ENCODE assay signal across 20 cellular contexts in genomic region chr7:98459529-98459928, GRCh38.
"Had no signal": no experiment of that assay in that cellular context is flagged by ENCODE, and none has a peak within 500 bp of the region (broad histone marks: within the 10 kb centered on the region; RNA-seq: fewer than 3 reads in every experiment).

No MANE protein-coding gene starts in this region.

- H3K27ac Mint-ChIP-seq: activated naive CD4-positive, alpha-beta T cell treated with anti-CD3 and anti-CD28 coated beads, Interleukin-2, amount 10 ng/mL, durations not matched to agents 7 days and 5 days; activated naive CD8-positive, alpha-beta T cell treated with anti-CD3 and anti-CD28 coated beads, Interleukin-2, amount 50 U/mL, for 24 hours; memory B cell had no signal

- H3K4me3 ChIP-seq: ascending aorta, colonic mucosa, prostate gland, right atrium auricular region, thyroid gland had no signal

- H3K9me3 Mint-ChIP-seq: activated naive CD4-positive, alpha-beta T cell treated with anti-CD3 and anti-CD28 coated beads, Interleukin-2, amount 10 ng/mL, durations not matched to agents 7 days and 5 days; activated naive CD8-positive, alpha-beta T cell treated with anti-CD3 and anti-CD28 coated beads, Interleukin-2, amount 50 U/mL, for 24 hours; central memory CD8-positive, alpha-beta T cell; neural crest cell had no signal

- H3K27me3 Mint-ChIP-seq: activated naive CD4-positive, alpha-beta T cell treated with anti-CD3 and anti-CD28 coated beads, Interleukin-2, amount 10 ng/mL, durations not matched to agents 7 days and 5 days; central memory CD8-positive, alpha-beta T cell; memory B cell had no signal

- H3K36me3 Mint-ChIP-seq: activated naive CD4-positive, alpha-beta T cell treated with anti-CD3 and anti-CD28 coated beads, Interleukin-2, amount 10 ng/mL, durations not matched to agents 7 days and 5 days; memory B cell had no signal

- H3K27me3 ChIP-seq: ascending aorta, colonic mucosa, right atrium auricular region, thyroid gland had no signal

- H3K4me3 Mint-ChIP-seq: activated naive CD4-positive, alpha-beta T cell treated with anti-CD3 and anti-CD28 coated beads, Interleukin-2, amount 10 ng/mL, durations not matched to agents 7 days and 5 days; activated naive CD8-positive, alpha-beta T cell treated with anti-CD3 and anti-CD28 coated beads, Interleukin-2, amount 50 U/mL, for 24 hours; central memory CD8-positive, alpha-beta T cell; memory B cell; neural crest cell had no signal

- H3K9me3 ChIP-seq: ascending aorta, colonic mucosa, prostate gland, right atrium auricular region, thyroid gland had no signal

- H3K4me1 Mint-ChIP-seq: activated naive CD4-positive, alpha-beta T cell treated with anti-CD3 and anti-CD28 coated beads, Interleukin-2, amount 10 ng/mL, durations not matched to agents 7 days and 5 days; activated naive CD8-positive, alpha-beta T cell treated with anti-CD3 and anti-CD28 coated beads, Interleukin-2, amount 50 U/mL, for 24 hours; central memory CD8-positive, alpha-beta T cell; memory B cell; neural crest cell had no signal

- H3K27ac ChIP-seq: ascending aorta, colonic mucosa, prostate gland, right atrium auricular region, thyroid gland had no signal

- DNase-seq: activated CD4-positive, alpha-beta T cell treated with anti-CD3 and anti-CD28 coated beads, Interleukin-2, amount 50 U/mL, for 1 hour; activated CD8-positive, alpha-beta memory T cell treated with anti-CD3 and anti-CD28 coated beads, Interleukin-2, amount 50 U/mL, for 4 hours; activated effector memory CD4-positive, alpha-beta T cell treated with Interleukin-2 at 50 U/mL for 16 hours; activated naive CD4-positive, alpha-beta T cell treated with anti-CD3 and anti-CD28 coated beads, Interleukin-2, amount 10 ng/mL, durations not matched to agents 7 days and 5 days; activated naive CD8-positive, alpha-beta T cell treated with anti-CD3 and anti-CD28 coated beads, Interleukin-2, amount 50 U/mL, for 24 hours; activated T-cell treated with anti-CD3 and anti-CD28 coated beads, Interleukin-2, amount 50 U/mL, for 48 hours; colonic mucosa; erythroblast; foreskin melanocyte; glutamatergic neuron; hypothalamus; stimulated activated CD4-positive, alpha-beta T cell treated with anti-CD3 and anti-CD28 coated beads, Interleukin-2, amount 100 ng/mL, for 24 hours; stimulated activated naive CD4-positive, alpha-beta T cell treated with Interleukin-2 at 50 U/mL for 16 hours; thyroid gland had no signal

- H3K36me3 ChIP-seq: ascending aorta, colonic mucosa, prostate gland, right atrium auricular region, thyroid gland had no signal

- H3K4me1 ChIP-seq: ascending aorta, colonic mucosa, prostate gland, right atrium auricular region, thyroid gland had no signal
